In genomic region chr19:35248310-35249145, GRCh38 we compare ENCODE assay signal across 8 cellular contexts. TPM values are rescaled to one million over a fixed set of nuclear protein-coding genes. Genes with fewer than 3 reads are reported as not detected.
DNase-seq lines count a peak whose midpoint lies in the region; ATAC-seq and TF ChIP-seq lines count a peak whose summit lies in the region.

A gene with protein sequence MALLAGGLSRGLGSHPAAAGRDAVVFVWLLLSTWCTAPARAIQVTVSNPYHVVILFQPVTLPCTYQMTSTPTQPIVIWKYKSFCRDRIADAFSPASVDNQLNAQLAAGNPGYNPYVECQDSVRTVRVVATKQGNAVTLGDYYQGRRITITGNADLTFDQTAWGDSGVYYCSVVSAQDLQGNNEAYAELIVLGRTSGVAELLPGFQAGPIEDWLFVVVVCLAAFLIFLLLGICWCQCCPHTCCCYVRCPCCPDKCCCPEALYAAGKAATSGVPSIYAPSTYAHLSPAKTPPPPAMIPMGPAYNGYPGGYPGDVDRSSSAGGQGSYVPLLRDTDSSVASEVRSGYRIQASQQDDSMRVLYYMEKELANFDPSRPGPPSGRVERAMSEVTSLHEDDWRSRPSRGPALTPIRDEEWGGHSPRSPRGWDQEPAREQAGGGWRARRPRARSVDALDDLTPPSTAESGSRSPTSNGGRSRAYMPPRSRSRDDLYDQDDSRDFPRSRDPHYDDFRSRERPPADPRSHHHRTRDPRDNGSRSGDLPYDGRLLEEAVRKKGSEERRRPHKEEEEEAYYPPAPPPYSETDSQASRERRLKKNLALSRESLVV (plus strand): TSS chr19:35249002. CDS start chr19:35249023, 21 bp downstream.

- peak within 1 kb of the TSS; percentile 78 for H3K27ac ChIP-seq in effector memory CD4-positive, alpha-beta T cell (ENCODE audit: insufficient read depth, low read length, poor library complexity, severe bottlenecking)
- peak within 1 kb of the TSS; percentile 63 for H3K27ac ChIP-seq in naive thymus-derived CD4-positive, alpha-beta T cell (ENCODE audit: low read depth, low read length)
- peak within 1 kb of the TSS; percentile 95 for H3K27ac ChIP-seq in suprapubic skin

- TF ChIP-seq CTCF in GM06990 (IDR thresholded peaks at IDR 0.05; ENCODE audit: insufficient read depth, low read length, poor library complexity, severe bottlenecking) (no peak), suprapubic skin (IDR thresholded peaks at IDR 0.05) (no peak)

- TF ChIP-seq POLR2A in suprapubic skin (IDR thresholded peaks at IDR 0.05), result peak in 1 of 2 donors; percentile 21

- CTCF ChIA-PET in activated CD4-positive, alpha-beta T cell treated with anti-CD3 and anti-CD28 coated beads, Interleukin-2, amount 10 ng/mL, durations not matched to agents 7 days and 5 days (lab: Charles Lee), result interaction anchor here (1.0 kb wide), 1 partner anchor 204 kb away, joined by 3 read pairs; no protein-coding TSS in a partner anchor
- CTCF ChIA-PET in naive thymus-derived CD4-positive, alpha-beta T cell (lab: Charles Lee), result interaction anchor here (1.1 kb wide), 1 partner anchor 239 kb away, joined by 4 read pairs; no protein-coding TSS in a partner anchor

- POLR2A ChIA-PET in activated CD4-positive, alpha-beta T cell treated with anti-CD3 and anti-CD28 coated beads, Interleukin-2, amount 10 ng/mL, durations not matched to agents 7 days and 5 days (lab: Charles Lee), result no interaction called here
- POLR2A ChIA-PET in naive thymus-derived CD4-positive, alpha-beta T cell (lab: Charles Lee), result interaction anchor here (1.0 to 1.2 kb wide), 2 partner anchors 37 to 43 kb away, joined by 3 to 10 read pairs; no protein-coding TSS in a partner anchor

- intact Hi-C loops in naive thymus-derived CD4-positive, alpha-beta T cell (cut with micrococcal nuclease), result loop anchor here in 1 of 2 donors (1.0 kb wide), 3 partner anchors 20 to 107 kb away; partner anchors contain the start of gene USF2

- peak within 1 kb of the TSS; percentile 74 for H3K4me3 ChIP-seq in GM06990 (replicated peaks; ENCODE audit: low read depth, low read length)
- H3K4me3 ChIP-seq in HAP-1, result peak within 1 kb of the TSS; percentile 98
- H3K4me3 ChIP-seq in effector memory CD4-positive, alpha-beta T cell (ENCODE audit: insufficient read depth, low read depth, low read length, poor library complexity, severe bottlenecking), result peak within 1 kb of the TSS; percentile 75
- peak within 1 kb of the TSS; percentile 81 for H3K4me3 ChIP-seq in naive thymus-derived CD4-positive, alpha-beta T cell (ENCODE audit: low read length)
- peak within 1 kb of the TSS; percentile 70 for H3K4me3 ChIP-seq in suprapubic skin

- H3K9me3 ChIP-seq in HAP-1 (no peaks in the 10 kb centered on the region; the same call in 1 of the 2 replicates), suprapubic skin (no peaks in the 10 kb centered on the region)
- no peaks in the 10 kb centered on the region for H3K9me3 ChIP-seq in effector memory CD4-positive, alpha-beta T cell (ENCODE audit: control insufficient read depth, low read length)
- H3K9me3 ChIP-seq in naive thymus-derived CD4-positive, alpha-beta T cell (ENCODE audit: control insufficient read depth in 2 of 3, low read length in 3 of 3), result no peaks in the 10 kb centered on the region

- in situ Hi-C loops in HAP-1 (cut with MboI; ENCODE audit: low sequenced_read_pairs), result loop anchor here (5.0 kb wide), 1 partner anchor 86 kb away; no protein-coding TSS in a partner anchor

- peaks cover 18% of the 10 kb centered on the region for H3K9me3 Mint-ChIP-seq in activated CD4-positive, alpha-beta T cell treated with anti-CD3 and anti-CD28 coated beads, Interleukin-2, amount 10 ng/mL, durations not matched to agents 7 days and 5 days
- H3K9me3 Mint-ChIP-seq in naive thymus-derived CD4-positive, alpha-beta T cell, result peaks cover 0 to 14% (median 4%) of the 10 kb centered on the region in 11 donors

- peaks cover 59% of the 10 kb centered on the region for H3K27me3 Mint-ChIP-seq in activated CD4-positive, alpha-beta T cell treated with anti-CD3 and anti-CD28 coated beads, Interleukin-2, amount 10 ng/mL, durations not matched to agents 7 days and 5 days
- peaks cover 0 to 57% (median 5%) of the 10 kb centered on the region in 5 donors for H3K27me3 Mint-ChIP-seq in naive thymus-derived CD4-positive, alpha-beta T cell

- 3% methylated on average over 6 of the region's 69 CpGs for WGBS in suprapubic skin

- peak within 1 kb of the TSS; percentile 72 for H3K4me3 Mint-ChIP-seq in activated CD4-positive, alpha-beta T cell treated with anti-CD3 and anti-CD28 coated beads, Interleukin-2, amount 10 ng/mL, durations not matched to agents 7 days and 5 days
- peak within 1 kb of the TSS; percentile 87 to 92 (median 92) for H3K4me3 Mint-ChIP-seq in naive thymus-derived CD4-positive, alpha-beta T cell

- ATAC-seq in naive thymus-derived CD4-positive, alpha-beta T cell, result peak; percentile 92

- DNase-seq in GM06990 (ENCODE audit: extremely low read depth, insufficient read length), result peak; percentile 94
- peak; percentile 87 to 95 for DNase-seq in HAP-1 (ENCODE audit: low spot score in 2 of 2)
- peak; percentile 59 for DNase-seq in NCI-H1436 treated with DMSO at 0.1 percent for 48 hours (lab: John Stamatoyannopoulos, UW)
- peak; percentile 47 for DNase-seq in activated CD4-positive, alpha-beta T cell treated with anti-CD3 and anti-CD28 coated beads, Interleukin-2, amount 10 ng/mL, durations not matched to agents 7 days and 5 days
- DNase-seq in effector memory CD4-positive, alpha-beta T cell, result peak; percentile 52 to 61 (median 54)
- DNase-seq in naive thymus-derived CD4-positive, alpha-beta T cell, result peak; percentile 40 to 77 (median 71)
- peak in 1 of 2 donors; percentile 88 for DNase-seq in suprapubic skin (ENCODE audit: low spot score in 2 of 2)
- DNase-seq in Kasumi-1 (lab: John Stamatoyannopoulos, UW), result no peak

- H3K36me3 ChIP-seq in GM06990 (ENCODE audit: control insufficient read depth, insufficient read depth, low read length), result peaks cover 1% of the 10 kb centered on the region; the same call in 1 of the 2 replicates
- H3K36me3 ChIP-seq in HAP-1 (replicated peaks), result peaks cover 29% of the 10 kb centered on the region
- peaks cover 2% of the 10 kb centered on the region for H3K36me3 ChIP-seq in effector memory CD4-positive, alpha-beta T cell (ENCODE audit: control insufficient read depth, insufficient read depth, low read length)
- H3K36me3 ChIP-seq in naive thymus-derived CD4-positive, alpha-beta T cell (ENCODE audit: control insufficient read depth in 2 of 3, insufficient read depth in 3 of 3, low read length in 3 of 3), result no peaks in the 10 kb centered on the region
- peaks cover 7% of the 10 kb centered on the region for H3K36me3 ChIP-seq in suprapubic skin

- peaks cover 16% of the 10 kb centered on the region for H3K4me1 Mint-ChIP-seq in activated CD4-positive, alpha-beta T cell treated with anti-CD3 and anti-CD28 coated beads, Interleukin-2, amount 10 ng/mL, durations not matched to agents 7 days and 5 days
- H3K4me1 Mint-ChIP-seq in naive thymus-derived CD4-positive, alpha-beta T cell, result peaks cover 18 to 41% (median 33%) of the 10 kb centered on the region in 7 donors

- TF ChIP-seq EP300 in suprapubic skin (IDR thresholded peaks at IDR 0.05), result no peak

- H3K4me1 ChIP-seq in HAP-1 (peaks cover 2% of the 10 kb centered on the region), suprapubic skin (peaks cover 28% of the 10 kb centered on the region)
- peaks cover 26% of the 10 kb centered on the region for H3K4me1 ChIP-seq in effector memory CD4-positive, alpha-beta T cell (ENCODE audit: control insufficient read depth, insufficient read depth, low read length, poor library complexity, severe bottlenecking)
- H3K4me1 ChIP-seq in naive thymus-derived CD4-positive, alpha-beta T cell (ENCODE audit: control insufficient read depth in 2 of 2, insufficient read depth in 2 of 2, low read length in 2 of 2), result peaks cover 0 to 4% of the 10 kb centered on the region in 2 donors

- peak within 1 kb of the TSS; percentile 71 for H3K27ac Mint-ChIP-seq in activated CD4-positive, alpha-beta T cell treated with anti-CD3 and anti-CD28 coated beads, Interleukin-2, amount 10 ng/mL, durations not matched to agents 7 days and 5 days
- H3K27ac Mint-ChIP-seq in naive thymus-derived CD4-positive, alpha-beta T cell, result peak within 1 kb of the TSS; percentile 65 to 95 (median 90)

- peaks cover 9% of the 10 kb centered on the region for H3K36me3 Mint-ChIP-seq in activated CD4-positive, alpha-beta T cell treated with anti-CD3 and anti-CD28 coated beads, Interleukin-2, amount 10 ng/mL, durations not matched to agents 7 days and 5 days (ENCODE audit: low read depth)
- peaks cover 0 to 11% (median 7%) of the 10 kb centered on the region in 5 donors for H3K36me3 Mint-ChIP-seq in naive thymus-derived CD4-positive, alpha-beta T cell

- H3K27me3 ChIP-seq in GM06990 (replicated peaks; ENCODE audit: control insufficient read depth, insufficient read depth, low read length) (no peaks in the 10 kb centered on the region), HAP-1 (ENCODE audit: low read depth) (no peaks in the 10 kb centered on the region), suprapubic skin (peaks cover 20% of the 10 kb centered on the region)
- no peaks in the 10 kb centered on the region for H3K27me3 ChIP-seq in effector memory CD4-positive, alpha-beta T cell (replicated peaks; ENCODE audit: control insufficient read depth, insufficient read depth, low read length, poor library complexity, severe bottlenecking)
- H3K27me3 ChIP-seq in naive thymus-derived CD4-positive, alpha-beta T cell (ENCODE audit: control insufficient read depth in 2 of 2, insufficient read depth in 2 of 2, low read length in 2 of 2), result no peaks in the 10 kb centered on the region

RNA-seq across cellular contexts. Expression of the gene that starts here (rescaled TPM):
- total RNA-seq in activated CD4-positive, alpha-beta T cell treated with anti-CD3 and anti-CD28 coated beads, Interleukin-2, amount 10 ng/mL, durations not matched to agents 7 days and 5 days, result 1 to 10 TPM; 3.5 to 3.6 TPM
- 10 to 100 TPM in 4 of 5 experiments, 1 to 10 TPM in 1; 4.6 to 59.3 (median 25.1) TPM for total RNA-seq in naive thymus-derived CD4-positive, alpha-beta T cell
- polyA plus RNA-seq in naive thymus-derived CD4-positive, alpha-beta T cell, result 10 to 100 TPM; 23.4 to 39.1 TPM
- total RNA-seq in suprapubic skin, result 100 to 1,000 TPM in 1 of 4 donors, 10 to 100 TPM in 3; 67.4 to 105 (median 80.8) TPM

Comparison
In these comparisons a context has a peak if more than half of its experiments do, and no peak if none do; other contexts are left out.
1. DNase-seq: peak in GM06990 (single experiment), HAP-1 (2 of 2), NCI-H1436 treated with DMSO at 0.1 percent for 48 hours (single experiment), activated CD4-positive, alpha-beta T cell treated with anti-CD3 and anti-CD28 coated beads, Interleukin-2, amount 10 ng/mL, durations not matched to agents 7 days and 5 days (single experiment), effector memory CD4-positive, alpha-beta T cell (3 of 3) and naive thymus-derived CD4-positive, alpha-beta T cell (9 of 9); none in Kasumi-1 (0 of 2).
2. Peak in every context shown above with its lines, with median percentiles within 50 percentile points of each other: H3K4me3 ChIP-seq and H3K27ac ChIP-seq.